1 cellular context compared by ENCODE assay signal in the genomic region with DNA sequence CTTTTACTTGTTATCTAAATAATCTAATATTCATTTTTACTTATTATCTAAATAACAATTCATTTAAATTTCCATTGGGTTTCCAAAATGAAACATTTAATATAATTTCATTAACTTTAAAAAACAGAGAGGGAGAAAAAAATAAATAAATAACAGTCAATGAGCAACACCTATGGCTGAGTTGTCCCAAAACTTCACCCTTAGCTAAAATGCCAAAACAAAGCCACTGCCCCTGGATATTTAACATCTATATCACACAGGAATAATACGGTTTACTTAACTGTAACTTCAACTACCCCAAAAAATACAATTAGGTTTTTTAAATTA.
TF ChIP-seq lines count a peak whose summit lies in the region.

No MANE protein-coding gene starts in this region.

TF ChIP-seq in HepG2, 621 proteins besides CTCF, POLR2A, EP300 and RAD21:
- TF ChIP-seq ELF3 (CRISPR knock-in tag; IDR thresholded peaks at IDR 0.05) (no peak), KAT7 (CRISPR knock-in tag; IDR thresholded peaks at IDR 0.05; ENCODE audit: borderline replicate concordance) (0 out of 2 replicates have a peak, but pooled peaks have one; percentile 10)
